15 cellular contexts compared by ENCODE assay signal in genomic region chrX:139429913-139430312, GRCh38.
DNase-seq lines count a peak whose midpoint lies in the region; ATAC-seq, FAIRE-seq and TF ChIP-seq lines count a peak whose summit lies in the region.
"Had no signal": no experiment of that assay in that cellular context is flagged by ENCODE, and none has a peak within 500 bp of the region (broad histone marks: within the 10 kb centered on the region; RNA-seq: fewer than 3 reads in every experiment).

No MANE protein-coding gene starts in this region.

- H2BK120ac ChIP-seq in H9 (ENCODE audit: low read depth, low read length, poor library complexity, severe bottlenecking): no peak overlapping the region

- no peak overlapping the region for H4K91ac ChIP-seq in H9 (ENCODE audit: insufficient read length, low read depth, low read length)

- no peaks in the 10 kb centered on the region for H3K9me3 ChIP-seq in H9 (ENCODE audit: control insufficient read depth, low read depth, low read length)
- no peaks in the 10 kb centered on the region for H3K9me3 ChIP-seq in kidney (ENCODE audit: control insufficient read depth in 1 of 2, low read length in 2 of 2)

- H4K8ac ChIP-seq in H9 (replicated peaks; ENCODE audit: insufficient read length, low read depth, low read length): no peak overlapping the region

- no peaks in the 10 kb centered on the region for H3K79me1 ChIP-seq in H9 (ENCODE audit: insufficient read depth, low read depth, low read length, poor library complexity, severe bottlenecking)

- H2AK5ac ChIP-seq in H9 (ENCODE audit: insufficient read length, low read length): no peak overlapping the region

- no peak overlapping the region for H3K56ac ChIP-seq in H9 (ENCODE audit: insufficient read length, low read depth, low read length)

- peaks cover 0 to 2% (median 1%) of the 10 kb centered on the region in 3 experiments; a peak in 2 of 7 replicates for H3K36me3 Mint-ChIP-seq in H9 (ENCODE audit: insufficient read depth in 1 of 3, low read depth in 3 of 3)
- H3K36me3 Mint-ChIP-seq in activated naive CD4-positive, alpha-beta T cell treated with anti-CD3 and anti-CD28 coated beads, Interleukin-2, amount 10 ng/mL, durations not matched to agents 7 days and 5 days: no peaks in the 10 kb centered on the region
- no peaks in the 10 kb centered on the region for H3K36me3 Mint-ChIP-seq in activated T-helper 1 cell treated with anti-CD3 and anti-CD28 coated beads, Interleukin-12 subunit alpha, Interleukin-12 subunit beta, Interleukin-2, Interleukin-4 antibody, amounts not matched to agents 30 ng/mL and 10 ng/mL and 1 ng/mL, durations not matched to agents 14 hours and 24 hours and 36 hours (ENCODE audit: low read depth)
- H3K36me3 Mint-ChIP-seq: immature natural killer cell, naive B cell had no signal

- H3K23me2 ChIP-seq in H9 (ENCODE audit: insufficient read length, low read depth, low read length, poor library complexity, severe bottlenecking): no peaks in the 10 kb centered on the region

- no peak overlapping the region for H3T11ph ChIP-seq in H9 (ENCODE audit: low read length)

- H3K79me2 ChIP-seq in H9 (ENCODE audit: insufficient read depth, low read length): no peaks in the 10 kb centered on the region

- H3K14ac ChIP-seq in H9 (ENCODE audit: insufficient read depth, low read length): no peak overlapping the region

- H3K4ac ChIP-seq in H9 (ENCODE audit: low read depth, low read length): no peak overlapping the region

- no peak overlapping the region for H3K27ac ChIP-seq in H9 (ENCODE audit: insufficient read length, low read depth, low read length)
- H3K27ac ChIP-seq in VCaP: no peak overlapping the region
- no peak overlapping the region for H3K27ac ChIP-seq in kidney (ENCODE audit: low read depth in 2 of 2, low read length in 2 of 2)
- no peak overlapping the region for H3K27ac ChIP-seq in dorsolateral prefrontal cortex

- H3K27me3 Mint-ChIP-seq in H9 (ENCODE audit: low read depth): no peaks in the 10 kb centered on the region
- H3K27me3 Mint-ChIP-seq in activated naive CD4-positive, alpha-beta T cell treated with anti-CD3 and anti-CD28 coated beads, Interleukin-2, amount 10 ng/mL, durations not matched to agents 7 days and 5 days: no peaks in the 10 kb centered on the region
- no peaks in the 10 kb centered on the region for H3K27me3 Mint-ChIP-seq in activated T-helper 1 cell treated with anti-CD3 and anti-CD28 coated beads, Interleukin-12 subunit alpha, Interleukin-12 subunit beta, Interleukin-2, Interleukin-4 antibody, amounts not matched to agents 30 ng/mL and 10 ng/mL and 1 ng/mL, durations not matched to agents 14 hours and 24 hours and 36 hours (ENCODE audit: insufficient read depth)

- H3K27me3 ChIP-seq in H9 (ENCODE audit: insufficient read depth, low read length): no peaks in the 10 kb centered on the region
- peaks cover 0 to 49% (median 11%) of the 10 kb centered on the region in 45 donors for H3K27me3 ChIP-seq in dorsolateral prefrontal cortex

- H3K23ac ChIP-seq in H9 (ENCODE audit: insufficient read length, low read depth, low read length): no peak overlapping the region

- no peak overlapping the region for H4K5ac ChIP-seq in H9 (ENCODE audit: insufficient read length, low read depth, low read length)

- no peak overlapping the region for H3K27ac Mint-ChIP-seq in H9
- H3K27ac Mint-ChIP-seq in activated naive CD4-positive, alpha-beta T cell treated with anti-CD3 and anti-CD28 coated beads, Interleukin-2, amount 10 ng/mL, durations not matched to agents 7 days and 5 days: no peak overlapping the region
- no peak overlapping the region for H3K27ac Mint-ChIP-seq in activated T-helper 1 cell treated with anti-CD3 and anti-CD28 coated beads, Interleukin-12 subunit alpha, Interleukin-12 subunit beta, Interleukin-2, Interleukin-4 antibody, amounts not matched to agents 30 ng/mL and 10 ng/mL and 1 ng/mL, durations not matched to agents 14 hours and 24 hours and 36 hours
- H3K27ac Mint-ChIP-seq: immature natural killer cell, naive B cell had no signal

- DNase-seq in A172 (ENCODE audit: low spot score) (peak; percentile 0), H9 (no peak), kidney (no peak), dorsolateral prefrontal cortex (no peak)
- DNase-seq in activated naive CD4-positive, alpha-beta T cell treated with anti-CD3 and anti-CD28 coated beads, Interleukin-2, amount 10 ng/mL, durations not matched to agents 7 days and 5 days: no peak
- DNase-seq in activated T-helper 1 cell treated with anti-CD3 and anti-CD28 coated beads, Interleukin-12 subunit alpha, Interleukin-12 subunit beta, Interleukin-2, Interleukin-4 antibody, amounts not matched to agents 30 ng/mL and 10 ng/mL and 1 ng/mL, durations not matched to agents 14 hours and 24 hours and 36 hours (ENCODE audit: low spot score): no peak
- DNase-seq: immature natural killer cell, naive B cell, NCI-H2171, small intestine, trophoblast cell had no signal

- CTCF ChIA-PET in activated naive CD4-positive, alpha-beta T cell treated with anti-CD3 and anti-CD28 coated beads, Interleukin-2, amount 10 ng/mL, durations not matched to agents 7 days and 5 days (lab: Charles Lee): no interaction called here

- H3K4me3 Mint-ChIP-seq in H9: no peak overlapping the region
- H3K4me3 Mint-ChIP-seq in activated naive CD4-positive, alpha-beta T cell treated with anti-CD3 and anti-CD28 coated beads, Interleukin-2, amount 10 ng/mL, durations not matched to agents 7 days and 5 days: no peak overlapping the region
- H3K4me3 Mint-ChIP-seq in activated T-helper 1 cell treated with anti-CD3 and anti-CD28 coated beads, Interleukin-12 subunit alpha, Interleukin-12 subunit beta, Interleukin-2, Interleukin-4 antibody, amounts not matched to agents 30 ng/mL and 10 ng/mL and 1 ng/mL, durations not matched to agents 14 hours and 24 hours and 36 hours: no peak overlapping the region
- H3K4me3 Mint-ChIP-seq: immature natural killer cell, naive B cell had no signal

- TF ChIP-seq CTCF in H9 (conservative IDR thresholded peaks at IDR 0.05) (peak; percentile 63; the same call in 2 of the 3 replicates), VCaP (conservative IDR thresholded peaks at IDR 0.05) (peak; percentile 67), kidney (IDR thresholded peaks at IDR 0.05; ENCODE audit: borderline replicate concordance, extremely low read depth, insufficient read depth) (peak; percentile 20), dorsolateral prefrontal cortex (IDR thresholded peaks at IDR 0.05 in 54 of 56, conservative IDR thresholded peaks at IDR 0.05 in 2 of 56; ENCODE audit: low read depth in 1 of 56, partially characterized antibody in 56 of 56) (peak in 5 of 56 donors; percentile 6 to 24 (median 17))

- H3K4me1 ChIP-seq in H9 (ENCODE audit: insufficient read depth, low read length): no peaks in the 10 kb centered on the region
- no peaks in the 10 kb centered on the region for H3K4me1 ChIP-seq in kidney (ENCODE audit: control insufficient read depth in 1 of 2, insufficient read depth in 1 of 2, low read depth in 1 of 2, low read length in 2 of 2)

- peaks cover 4 to 18% of the 10 kb centered on the region in 2 experiments; a peak in 4 of 5 replicates for H3K9me3 Mint-ChIP-seq in H9
- H3K9me3 Mint-ChIP-seq in activated naive CD4-positive, alpha-beta T cell treated with anti-CD3 and anti-CD28 coated beads, Interleukin-2, amount 10 ng/mL, durations not matched to agents 7 days and 5 days: no peaks in the 10 kb centered on the region
- H3K9me3 Mint-ChIP-seq in activated T-helper 1 cell treated with anti-CD3 and anti-CD28 coated beads, Interleukin-12 subunit alpha, Interleukin-12 subunit beta, Interleukin-2, Interleukin-4 antibody, amounts not matched to agents 30 ng/mL and 10 ng/mL and 1 ng/mL, durations not matched to agents 14 hours and 24 hours and 36 hours: no peaks in the 10 kb centered on the region

- no peak overlapping the region for H2BK20ac ChIP-seq in H9 (ENCODE audit: low read depth, low read length, poor library complexity, severe bottlenecking)

- WGBS in H9 (ENCODE audit: extremely low coverage, insufficient read length, low lambda C conversion rate): no CpG with 5 or more reads among the region's 2 CpGs

- H2BK5ac ChIP-seq in H9 (ENCODE audit: insufficient read length, low read length): no peak overlapping the region

- no peak overlapping the region for H3K18ac ChIP-seq in H9 (ENCODE audit: insufficient read length, low read depth, low read length)

- H3K4me3 ChIP-seq in kidney (ENCODE audit: low read length in 2 of 2): no peak overlapping the region
- H3K4me3 ChIP-seq in dorsolateral prefrontal cortex: no peak overlapping the region

- no peak overlapping the region for H3K9ac ChIP-seq in H9 (ENCODE audit: extremely low read depth, insufficient read length, low read length)
- no peak overlapping the region for H3K9ac ChIP-seq in kidney (ENCODE audit: low read length in 2 of 2)

- H3K4me2 ChIP-seq in H9 (ENCODE audit: insufficient read depth, insufficient read length, low read length): no peak overlapping the region

- no peaks in the 10 kb centered on the region for H4K20me1 ChIP-seq in H9 (ENCODE audit: control insufficient read depth, insufficient read depth, insufficient read length)

- no peak for FAIRE-seq in kidney (lab: Jason Lieb, UNC)
- FAIRE-seq: GM18507, small intestine had no signal

- H3K36me3 ChIP-seq in kidney (ENCODE audit: control insufficient read depth in 1 of 2, insufficient read depth in 2 of 2, low read length in 2 of 2): no peaks in the 10 kb centered on the region

- intact Hi-C loops in kidney (cut with DNase I): no loop called here
- intact Hi-C loops in activated T-helper 1 cell treated with anti-CD3 and anti-CD28 coated beads, Interleukin-12 subunit alpha, Interleukin-12 subunit beta, Interleukin-2, Interleukin-4 antibody, amounts not matched to agents 30 ng/mL and 10 ng/mL and 1 ng/mL, durations not matched to agents 14 hours and 24 hours and 36 hours (cut with micrococcal nuclease): no loop called here
- intact Hi-C loops in dorsolateral prefrontal cortex (cut with DNase I): no loop called here

- peaks cover 0 to 9% of the 10 kb centered on the region in 2 experiments; a peak in 2 of 4 replicates for H3K4me1 Mint-ChIP-seq in H9
- no peaks in the 10 kb centered on the region for H3K4me1 Mint-ChIP-seq in activated naive CD4-positive, alpha-beta T cell treated with anti-CD3 and anti-CD28 coated beads, Interleukin-2, amount 10 ng/mL, durations not matched to agents 7 days and 5 days
- H3K4me1 Mint-ChIP-seq in activated T-helper 1 cell treated with anti-CD3 and anti-CD28 coated beads, Interleukin-12 subunit alpha, Interleukin-12 subunit beta, Interleukin-2, Interleukin-4 antibody, amounts not matched to agents 30 ng/mL and 10 ng/mL and 1 ng/mL, durations not matched to agents 14 hours and 24 hours and 36 hours (ENCODE audit: low read depth): no peaks in the 10 kb centered on the region
- H3K4me1 Mint-ChIP-seq: immature natural killer cell, naive B cell had no signal

- H2BK12ac ChIP-seq in H9 (ENCODE audit: insufficient read length, low read depth, low read length): no peak overlapping the region

- H2BK15ac ChIP-seq in H9 (ENCODE audit: low read depth, low read length): no peak overlapping the region

- ATAC-seq in GM21619 (IDR thresholded peaks at IDR 0.05; ENCODE audit: unreplicated experiment): no peak
- ATAC-seq: esophagus mucosa had no signal

- no peak overlapping the region for H2AFZ ChIP-seq in H9 (ENCODE audit: low read length)
